17 cellular contexts compared by ENCODE assay signal in the genomic region with DNA sequence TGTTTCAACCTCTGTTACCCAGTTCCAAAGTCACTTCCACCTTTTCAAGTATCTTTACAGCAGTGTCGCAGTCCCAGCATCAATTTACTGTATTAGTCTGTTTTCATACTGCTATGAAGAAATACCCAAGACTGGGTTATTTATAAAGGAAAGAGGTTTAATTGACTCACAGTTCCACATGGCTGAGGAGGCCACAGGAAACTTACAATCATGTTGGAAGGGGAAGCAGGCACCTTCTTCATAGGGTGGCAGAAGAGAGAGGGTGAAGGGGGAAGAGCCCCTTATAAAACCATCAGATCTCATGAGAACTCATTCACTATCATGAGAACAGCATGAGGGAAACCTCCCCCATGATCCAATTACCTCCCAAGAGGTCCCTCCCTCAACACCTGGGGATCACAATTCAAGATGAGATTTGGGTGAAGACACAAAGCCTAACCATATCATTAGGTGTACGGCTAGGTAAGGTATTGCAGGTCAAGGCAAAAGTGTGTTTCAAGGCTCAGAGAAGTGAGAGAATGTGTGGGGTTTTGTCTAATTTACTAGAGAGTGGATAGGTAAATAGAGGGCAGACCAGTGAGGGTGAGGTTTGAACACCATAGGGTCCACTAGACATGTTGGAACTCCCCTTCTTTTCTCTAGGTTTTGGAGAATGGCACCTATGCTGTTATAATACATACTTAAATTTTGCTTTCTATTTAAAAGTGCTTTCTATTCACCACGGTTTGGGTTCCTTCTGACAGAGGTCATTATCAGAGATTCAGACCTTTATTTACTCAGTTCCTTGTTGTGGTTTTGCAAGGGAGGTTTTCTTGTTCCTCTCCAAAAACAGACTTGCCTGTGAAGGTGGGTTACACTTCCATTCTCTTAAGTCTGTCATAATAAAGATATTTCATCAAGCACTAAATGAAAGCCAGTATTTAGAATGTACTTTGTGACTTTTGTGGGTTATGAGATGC.
DNase-seq lines count a peak whose midpoint lies in the region; ATAC-seq lines count a peak whose summit lies in the region.
"Had no signal": no experiment of that assay in that cellular context is flagged by ENCODE, and none has a peak within 500 bp of the region (broad histone marks: within the 10 kb centered on the region; RNA-seq: fewer than 3 reads in every experiment).

No MANE protein-coding gene starts in this region.

- no peak overlapping the region for H3K4me3 Mint-ChIP-seq in naive B cell
- H3K4me3 Mint-ChIP-seq: activated T-cell treated with anti-CD3 and anti-CD28 coated beads, Interleukin-2, amount 50 U/mL, for 72 hours; CD4-positive, alpha-beta memory T cell; T-helper 1 cell treated with Interleukin-12 subunit alpha and Interleukin-12 subunit beta and Interleukin-4 antibody, amounts not matched to agents 30 μg/mL and 1 μg/mL, for 36 hours had no signal

- H3K9me3 Mint-ChIP-seq in naive B cell: peaks cover 0 to 11% (median 0%) of the 10 kb centered on the region in 7 donors
- H3K9me3 Mint-ChIP-seq: activated T-cell treated with anti-CD3 and anti-CD28 coated beads, Interleukin-2, amount 50 U/mL, for 72 hours; T-helper 1 cell treated with Interleukin-12 subunit alpha and Interleukin-12 subunit beta and Interleukin-4 antibody, amounts not matched to agents 30 μg/mL and 1 μg/mL, for 36 hours had no signal

- peaks cover 0 to 11% of the 10 kb centered on the region in 2 donors for H3K36me3 Mint-ChIP-seq in naive B cell
- H3K36me3 Mint-ChIP-seq: CD4-positive, alpha-beta memory T cell had no signal

- ATAC-seq in GM18870 (IDR thresholded peaks at IDR 0.05; ENCODE audit: unreplicated experiment): peak; percentile 59
- ATAC-seq in GM21717 (IDR thresholded peaks at IDR 0.05; ENCODE audit: unreplicated experiment): peak; percentile 70
- ATAC-seq in HG03432 (IDR thresholded peaks at IDR 0.05; ENCODE audit: unreplicated experiment): peak; percentile 71
- ATAC-seq in naive B cell (ENCODE audit: low read depth in 2 of 2): peak; percentile 30 to 52
- ATAC-seq: activated T-cell treated with anti-CD3 and anti-CD28 coated beads, Interleukin-2, amount 50 U/mL, for 72 hours; mucosa of descending colon had no signal

- DNase-seq in naive B cell (no peak), NCI-H2029 treated with DMSO at 0.1 percent for 48 hours (lab: John Stamatoyannopoulos, UW) (no peak), activated gamma-delta T cell (lab: John Stamatoyannopoulos, UW) (no peak), DMS79 (lab: John Stamatoyannopoulos, UW) (no peak), NCI-H2107 treated with DMSO at 0.1 percent for 48 hours (lab: John Stamatoyannopoulos, UW; ENCODE audit: unreplicated experiment) (no peak)
- DNase-seq: activated CD4-positive, alpha-beta T cell treated with anti-CD3 and anti-CD28 coated beads for 4 hours; activated T-cell treated with anti-CD3 and anti-CD28 coated beads, Interleukin-2, amount 50 U/mL, for 72 hours; CD4-positive, alpha-beta memory T cell; cerebellar nuclear complex; GOT3; kidney; mucosa of descending colon; Peyer's patch had no signal

- H3K4me1 Mint-ChIP-seq in naive B cell: peaks cover 7 to 11% (median 9%) of the 10 kb centered on the region in 3 donors
- H3K4me1 Mint-ChIP-seq: CD4-positive, alpha-beta memory T cell had no signal

- H3K27ac Mint-ChIP-seq in naive B cell: no peak overlapping the region
- H3K27ac Mint-ChIP-seq: activated T-cell treated with anti-CD3 and anti-CD28 coated beads, Interleukin-2, amount 50 U/mL, for 72 hours; CD4-positive, alpha-beta memory T cell; T-helper 1 cell treated with Interleukin-12 subunit alpha and Interleukin-12 subunit beta and Interleukin-4 antibody, amounts not matched to agents 30 μg/mL and 1 μg/mL, for 36 hours had no signal

- peaks cover 0 to 7% (median 0%) of the 10 kb centered on the region in 3 donors for H3K27me3 Mint-ChIP-seq in naive B cell
